19 cellular contexts compared by ENCODE assay signal in the genomic region with DNA sequence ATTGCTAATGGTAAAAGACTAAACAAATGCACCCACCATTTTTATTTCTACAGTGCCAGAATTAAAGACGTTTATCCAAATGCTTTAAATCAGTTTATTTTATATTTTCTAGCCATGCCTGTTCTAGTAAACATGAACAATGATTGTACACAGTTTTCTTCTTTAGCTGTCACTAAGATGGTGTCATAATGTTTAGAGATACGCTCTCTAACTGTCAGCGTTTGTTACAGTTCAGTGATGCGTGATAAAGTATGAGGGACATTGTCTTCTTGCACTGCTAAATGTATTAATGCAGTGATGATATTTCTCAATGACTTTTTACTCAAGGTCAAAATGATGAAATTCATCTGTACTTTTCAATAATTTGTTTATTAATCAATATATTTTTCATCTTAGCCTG.
"Had no signal": no experiment of that assay in that cellular context is flagged by ENCODE, and none has a peak within 500 bp of the region (broad histone marks: within the 10 kb centered on the region; RNA-seq: fewer than 3 reads in every experiment).

No MANE protein-coding gene starts in this region.

- H3K36me3 ChIP-seq: adrenal gland, breast epithelium, Peyer's patch, SJSA1 had no signal

- DNase-seq: activated CD4-positive, alpha-beta T cell treated with anti-CD3 and anti-CD28 coated beads for 4 hours; activated CD8-positive, alpha-beta memory T cell treated with anti-CD3 and anti-CD28 coated beads, Interleukin-2, amount 50 U/mL, for 4 hours; activated CD8-positive, alpha-beta T cell treated with anti-CD3 and anti-CD28 coated beads for 36 hours; activated naive CD4-positive, alpha-beta T cell treated with anti-CD3 and anti-CD28 coated beads, Interleukin-2, amount 50 U/mL, for 16 hours; activated naive CD8-positive, alpha-beta T cell treated with anti-CD3 and anti-CD28 coated beads, Interleukin-2, amount 10 ng/mL, durations not matched to agents 7 days and 5 days; activated T-cell treated with anti-CD3 and anti-CD28 coated beads, Interleukin-2, amount 50 U/mL, for 72 hours; adrenal gland; anterior cingulate cortex; caudate nucleus; Kasumi-1; KBM-7; NCI-H1105 treated with DMSO at 0.1 percent for 48 hours; NCI-H1930; NCI-H69; Peyer's patch; Right ventricle myocardium superior had no signal

- H3K9me3 ChIP-seq: adrenal gland, breast epithelium, Peyer's patch, SJSA1 had no signal

- H3K4me1 ChIP-seq: adrenal gland, breast epithelium, Peyer's patch, SJSA1 had no signal

- H3K27me3 ChIP-seq: adrenal gland, breast epithelium, Peyer's patch, SJSA1 had no signal

- H3K27ac ChIP-seq: adrenal gland, breast epithelium, Peyer's patch, RWPE1, SJSA1 had no signal

- H3K4me3 ChIP-seq: adrenal gland, breast epithelium, Peyer's patch, SJSA1 had no signal
